20 cellular contexts compared by ENCODE assay signal in genomic region chr4:2944882-2945526, GRCh38. TPM values are rescaled to one million over a fixed set of nuclear protein-coding genes. Genes with fewer than 3 reads are reported as not detected.
DNase-seq lines count a peak whose midpoint lies in the region; ATAC-seq and TF ChIP-seq lines count a peak whose summit lies in the region.
"Had no signal": no experiment of that assay in that cellular context is flagged by ENCODE, and none has a peak within 500 bp of the region (broad histone marks: within the 10 kb centered on the region; RNA-seq: fewer than 3 reads in every experiment).

No MANE protein-coding gene starts in this region.

- H3K27ac Mint-ChIP-seq in activated T-cell treated with anti-CD3 and anti-CD28 coated beads, Interleukin-2, amount 50 U/mL, for 24 hours: peak overlapping the region; percentile 86
- peak overlapping the region; percentile 13 for H3K27ac Mint-ChIP-seq in CD8-positive, alpha-beta T cell
- peak overlapping the region; percentile 65 for H3K27ac Mint-ChIP-seq in activated T-helper 17 cell treated with anti-CD3 and anti-CD28 coated beads, Interleukin-2, amount 50 U/mL, for 72 hours

- CTCF ChIA-PET in CD8-positive, alpha-beta T cell (lab: Charles Lee): interaction anchor here (0.7 to 1.3 kb wide), 3 partner anchors 9 to 181 kb away, joined by 3 read pairs; no protein-coding TSS in a partner anchor
- CTCF ChIA-PET in HEK293T (lab: Yijun Ruan, JAX): no interaction called here

- no peaks in the 10 kb centered on the region for H3K9me3 Mint-ChIP-seq in activated T-cell treated with anti-CD3 and anti-CD28 coated beads, Interleukin-2, amount 50 U/mL, for 24 hours
- no peaks in the 10 kb centered on the region for H3K9me3 Mint-ChIP-seq in activated T-cell treated with anti-CD3 and anti-CD28 coated beads, Interleukin-2, amount 50 U/mL, for 4 hours
- H3K9me3 Mint-ChIP-seq in CD8-positive, alpha-beta T cell: no peaks in the 10 kb centered on the region
- no peaks in the 10 kb centered on the region for H3K9me3 Mint-ChIP-seq in activated T-helper 17 cell treated with anti-CD3 and anti-CD28 coated beads, Interleukin-2, amount 50 U/mL, for 72 hours

- H3K4me3 Mint-ChIP-seq in activated T-cell treated with anti-CD3 and anti-CD28 coated beads, Interleukin-2, amount 50 U/mL, for 24 hours: no peak overlapping the region
- H3K4me3 Mint-ChIP-seq in activated T-cell treated with anti-CD3 and anti-CD28 coated beads, Interleukin-2, amount 50 U/mL, for 4 hours: no peak overlapping the region
- H3K4me3 Mint-ChIP-seq in CD8-positive, alpha-beta T cell: no peak overlapping the region
- H3K4me3 Mint-ChIP-seq in activated T-helper 17 cell treated with anti-CD3 and anti-CD28 coated beads, Interleukin-2, amount 50 U/mL, for 72 hours: no peak overlapping the region

- intact Hi-C loops in CD8-positive, alpha-beta T cell (cut with DNase I, micrococcal nuclease): no loop called here
- intact Hi-C loops in tibial artery (cut with DNase I; ENCODE audit: low total_unique reads): loop anchor here (5.0 kb wide), 1 partner anchor 258 kb away; no protein-coding TSS in a partner anchor

- H2AFZ ChIP-seq in osteoblast (ENCODE audit: low read length): no peak overlapping the region
- H2AFZ ChIP-seq: GM23248 had no signal

- peaks cover 12% of the 10 kb centered on the region for H3K4me1 ChIP-seq in CD8-positive, alpha-beta T cell (ENCODE audit: insufficient read depth, low read length)
- H3K4me1 ChIP-seq in osteoblast (ENCODE audit: insufficient read depth, low read length): no peaks in the 10 kb centered on the region
- H3K4me1 ChIP-seq in tibial artery: no peaks in the 10 kb centered on the region
- H3K4me1 ChIP-seq: A549 had no signal

- peaks cover 10% of the 10 kb centered on the region for H3K79me2 ChIP-seq in osteoblast (ENCODE audit: insufficient read depth, low read length)

- TF ChIP-seq CTCF in CD8-positive, alpha-beta T cell (IDR thresholded peaks at IDR 0.05): no peak
- no peak for TF ChIP-seq CTCF in osteoblast (IDR thresholded peaks at IDR 0.05; ENCODE audit: extremely low read depth, low read depth, low read length)
- TF ChIP-seq CTCF in tibial artery (IDR thresholded peaks at IDR 0.05): no peak

- no peak overlapping the region for H3K4me3 ChIP-seq in CD8-positive, alpha-beta T cell (ENCODE audit: low read depth, low read length)
- H3K4me3 ChIP-seq in osteoblast (ENCODE audit: insufficient read depth, low read length) (no peak overlapping the region), tibial artery (no peak overlapping the region)
- H3K4me3 ChIP-seq: A549; BLaER1 treated with 17β-estradiol and CSF1 and Interleukin-3, amounts not matched to agents 10 nM and 100 nM; GM23248 had no signal

- no peaks in the 10 kb centered on the region for H4K20me1 ChIP-seq in osteoblast (ENCODE audit: insufficient read depth, low read length)

- POLR2A ChIA-PET in CD8-positive, alpha-beta T cell (lab: Charles Lee): interaction anchor here (2.3 kb wide), 1 partner anchor 9 kb away, joined by 11 read pairs; no protein-coding TSS in a partner anchor
- POLR2A ChIA-PET in HEK293T (lab: Yijun Ruan, JAX): interaction anchor here (1.7 to 2.2 kb wide), 2 partner anchors 9 to 18 kb away, joined by 5 to 9 read pairs; partner anchors contain the start of genes GRK4 and NOP14

- H3K4me1 Mint-ChIP-seq in activated T-cell treated with anti-CD3 and anti-CD28 coated beads, Interleukin-2, amount 50 U/mL, for 24 hours (ENCODE audit: low read depth): peaks cover 43% of the 10 kb centered on the region
- H3K4me1 Mint-ChIP-seq in activated T-cell treated with anti-CD3 and anti-CD28 coated beads, Interleukin-2, amount 50 U/mL, for 4 hours (ENCODE audit: low read depth): peaks cover 9% of the 10 kb centered on the region
- peaks cover 4% of the 10 kb centered on the region for H3K4me1 Mint-ChIP-seq in CD8-positive, alpha-beta T cell (ENCODE audit: low read depth)
- H3K4me1 Mint-ChIP-seq in activated T-helper 17 cell treated with anti-CD3 and anti-CD28 coated beads, Interleukin-2, amount 50 U/mL, for 72 hours: peaks cover 10% of the 10 kb centered on the region

- no peak overlapping the region for H3K27ac ChIP-seq in CD8-positive, alpha-beta T cell (ENCODE audit: low read depth, low read length)
- H3K27ac ChIP-seq in osteoblast (ENCODE audit: low read depth, low read length): no peak overlapping the region
- no peak overlapping the region for H3K27ac ChIP-seq in tibial artery
- H3K27ac ChIP-seq: A549; BLaER1 treated with 17β-estradiol and CSF1 and Interleukin-3, amounts not matched to agents 10 nM and 100 nM; GM23248 had no signal

- ATAC-seq in activated T-cell treated with anti-CD3 and anti-CD28 coated beads, Interleukin-2, amount 50 U/mL, for 4 hours: no peak
- no peak for ATAC-seq in CD8-positive, alpha-beta T cell
- no peak for ATAC-seq in activated T-helper 17 cell treated with anti-CD3 and anti-CD28 coated beads, Interleukin-2, amount 50 U/mL, for 72 hours (replicated peaks)
- ATAC-seq: A549, HCT116 had no signal

- H3K36me3 ChIP-seq in CD8-positive, alpha-beta T cell (ENCODE audit: insufficient read depth, low read length): peaks cover 79% of the 10 kb centered on the region
- peaks cover 91% of the 10 kb centered on the region for H3K36me3 ChIP-seq in osteoblast (ENCODE audit: insufficient read depth, low read length)
- H3K36me3 ChIP-seq in tibial artery: peaks cover 87 to 100% (median 97%) of the 10 kb centered on the region in 3 donors

- peak; percentile 26 for DNase-seq in activated T-cell treated with anti-CD3 and anti-CD28 coated beads, Interleukin-2, amount 50 U/mL, for 24 hours
- DNase-seq in activated T-cell treated with anti-CD3 and anti-CD28 coated beads, Interleukin-2, amount 50 U/mL, for 4 hours: no peak
- no peak for DNase-seq in CD8-positive, alpha-beta T cell
- DNase-seq in osteoblast (ENCODE audit: insufficient read length, low spot score, missing footprints) (peak; percentile 37), tibial artery (no peak), HEK293T (ENCODE audit: extremely low spot score) (no peak)
- DNase-seq in stimulated activated CD4-positive, alpha-beta T cell treated with anti-CD3 and anti-CD28 coated beads, Interleukin-1b, Interleukin-23, amount 100 ng/mL, for 48 hours: no peak
- DNase-seq: DMS 273 treated with DMSO at 0.1 percent for 48 hours, GDM1, GM23248, KBM-7, NCI-H1417 treated with DMSO at 0.1 percent for 48 hours, NCI-H2029, NCI-H2171 treated with DMSO at 0.1 percent for 48 hours, NCI-H446 treated with DMSO at 0.1 percent for 48 hours, OCI-M1 had no signal

- H3K27me3 Mint-ChIP-seq in activated T-cell treated with anti-CD3 and anti-CD28 coated beads, Interleukin-2, amount 50 U/mL, for 24 hours: no peaks in the 10 kb centered on the region
- H3K27me3 Mint-ChIP-seq in activated T-cell treated with anti-CD3 and anti-CD28 coated beads, Interleukin-2, amount 50 U/mL, for 4 hours (ENCODE audit: low read depth): no peaks in the 10 kb centered on the region
- H3K27me3 Mint-ChIP-seq in CD8-positive, alpha-beta T cell (ENCODE audit: low read depth): no peaks in the 10 kb centered on the region
- no peaks in the 10 kb centered on the region for H3K27me3 Mint-ChIP-seq in activated T-helper 17 cell treated with anti-CD3 and anti-CD28 coated beads, Interleukin-2, amount 50 U/mL, for 72 hours

- peaks cover 99% of the 10 kb centered on the region for H3K36me3 Mint-ChIP-seq in activated T-cell treated with anti-CD3 and anti-CD28 coated beads, Interleukin-2, amount 50 U/mL, for 24 hours (ENCODE audit: low read depth)
- H3K36me3 Mint-ChIP-seq in activated T-cell treated with anti-CD3 and anti-CD28 coated beads, Interleukin-2, amount 50 U/mL, for 4 hours (ENCODE audit: insufficient read depth): peaks cover 62% of the 10 kb centered on the region
- peaks cover 94% of the 10 kb centered on the region for H3K36me3 Mint-ChIP-seq in CD8-positive, alpha-beta T cell
- H3K36me3 Mint-ChIP-seq in activated T-helper 17 cell treated with anti-CD3 and anti-CD28 coated beads, Interleukin-2, amount 50 U/mL, for 72 hours (ENCODE audit: low read depth): peaks cover 100% of the 10 kb centered on the region

- H3K9me3 ChIP-seq in CD8-positive, alpha-beta T cell (ENCODE audit: low read length): no peaks in the 10 kb centered on the region
- H3K9me3 ChIP-seq in osteoblast (ENCODE audit: low read depth, low read length): no peaks in the 10 kb centered on the region
- H3K9me3 ChIP-seq in tibial artery: no peaks in the 10 kb centered on the region
- H3K9me3 ChIP-seq: A549; BLaER1 treated with 17β-estradiol and CSF1 and Interleukin-3, amounts not matched to agents 10 nM and 100 nM had no signal

- no peak overlapping the region for H3K4me2 ChIP-seq in osteoblast (ENCODE audit: insufficient read depth, low read length)
- H3K4me2 ChIP-seq: A549; BLaER1 treated with 17β-estradiol and CSF1 and Interleukin-3, amounts not matched to agents 10 nM and 100 nM had no signal

- H3K27me3 ChIP-seq in CD8-positive, alpha-beta T cell (ENCODE audit: insufficient read depth, low read length): no peaks in the 10 kb centered on the region
- H3K27me3 ChIP-seq in osteoblast (ENCODE audit: insufficient read depth, low read length) (no peaks in the 10 kb centered on the region), tibial artery (no peaks in the 10 kb centered on the region)
- H3K27me3 ChIP-seq: BLaER1 treated with 17β-estradiol and CSF1 and Interleukin-3, amounts not matched to agents 10 nM and 100 nM had no signal

TF ChIP-seq in HEK293T, 16 proteins besides CTCF, POLR2A, EP300 and RAD21:
- no peak for TF ChIP-seq FOXA1 (IDR thresholded peaks at IDR 0.05)
- TF ChIP-seq ARNT (IDR thresholded peaks at IDR 0.05): no peak
- TF ChIP-seq L3MBTL2 (conservative IDR thresholded peaks at IDR 0.05): no peak

RNA-seq across cellular contexts. Expression of gene NOP14, which starts 18.2 kb away (rescaled TPM):
- 100 to 1,000 TPM; 165 to 187 (median 179) TPM for total RNA-seq in activated T-cell treated with anti-CD3 and anti-CD28 coated beads, Interleukin-2, amount 50 U/mL, for 4 hours
- 10 to 100 TPM; 23.5 to 23.9 TPM for total RNA-seq in CD8-positive, alpha-beta T cell
- total RNA-seq in activated T-helper 17 cell treated with anti-CD3 and anti-CD28 coated beads, Interleukin-2, amount 50 U/mL, for 72 hours: 10 to 100 TPM; 86.5 to 96.8 TPM
- total RNA-seq in osteoblast: 24.2 and 30.0 TPM in 2 replicates

RNA-seq across cellular contexts. Expression of gene GRK4, which starts 18.4 kb away (rescaled TPM):
- 1 to 10 TPM; 2.7 to 3.0 (median 2.9) TPM for total RNA-seq in activated T-cell treated with anti-CD3 and anti-CD28 coated beads, Interleukin-2, amount 50 U/mL, for 4 hours
- 1 to 10 TPM; 1.2 to 1.3 TPM for total RNA-seq in CD8-positive, alpha-beta T cell
- total RNA-seq in activated T-helper 17 cell treated with anti-CD3 and anti-CD28 coated beads, Interleukin-2, amount 50 U/mL, for 72 hours: 1 to 10 TPM; 3.2 to 5.7 TPM
- 7.4 and 7.6 TPM in 2 replicates for total RNA-seq in osteoblast

Comparison
In these comparisons a context has a peak if more than half of its experiments do, and no peak if none do; other contexts are left out.
1. DNase-seq: peak in activated T-cell treated with anti-CD3 and anti-CD28 coated beads, Interleukin-2, amount 50 U/mL, for 24 hours (single experiment) and osteoblast (single experiment); none in activated T-cell treated with anti-CD3 and anti-CD28 coated beads, Interleukin-2, amount 50 U/mL, for 4 hours (single experiment), CD8-positive, alpha-beta T cell (0 of 7), tibial artery (0 of 2), stimulated activated CD4-positive, alpha-beta T cell treated with anti-CD3 and anti-CD28 coated beads, Interleukin-1b, Interleukin-23, amount 100 ng/mL, for 48 hours (single experiment) and HEK293T (single experiment).
2. H3K27ac Mint-ChIP-seq: peak in every context shown above with its lines; median percentile 86 in activated T-cell treated with anti-CD3 and anti-CD28 coated beads, Interleukin-2, amount 50 U/mL, for 24 hours; 65 in activated T-helper 17 cell treated with anti-CD3 and anti-CD28 coated beads, Interleukin-2, amount 50 U/mL, for 72 hours; 13 in CD8-positive, alpha-beta T cell.